Comparison of ENCODE assay signal across 18 cellular contexts in the genomic region with DNA sequence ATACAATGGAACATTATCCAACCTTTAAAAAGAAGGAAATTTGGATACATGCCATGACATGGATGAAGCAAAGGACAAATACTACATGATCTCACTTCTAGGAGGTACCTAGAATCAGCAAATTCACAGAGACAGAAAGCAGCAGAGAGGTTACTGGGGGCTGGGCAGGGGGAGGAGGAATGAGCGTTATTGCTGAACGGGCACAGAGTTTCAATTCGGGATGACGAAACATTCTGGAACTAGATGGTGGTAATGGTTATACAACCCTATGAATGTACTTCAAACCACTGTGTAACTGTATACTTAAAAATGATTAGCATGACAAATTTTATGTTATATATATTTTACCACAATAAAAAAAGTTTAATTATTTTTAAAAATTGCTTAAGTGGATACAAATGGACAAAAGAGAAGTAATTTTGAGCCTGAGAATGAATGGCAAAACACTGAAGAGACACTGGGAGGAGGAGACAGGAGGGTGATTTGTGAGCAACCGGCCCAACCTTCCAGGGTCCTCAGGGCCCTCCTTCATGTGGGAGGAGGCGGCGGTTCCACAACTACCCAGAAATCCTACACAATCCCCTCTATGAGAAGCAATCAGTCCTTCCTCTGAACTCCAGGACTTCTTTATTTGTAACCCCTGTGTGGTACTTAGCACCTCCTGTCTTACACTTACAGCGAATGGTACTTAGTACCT. TPM values are rescaled to one million over a fixed set of nuclear protein-coding genes. Genes with fewer than 3 reads are reported as not detected.
DNase-seq lines count a peak whose midpoint lies in the region; TF ChIP-seq lines count a peak whose summit lies in the region.
"Had no signal": no experiment of that assay in that cellular context is flagged by ENCODE, and none has a peak within 500 bp of the region (broad histone marks: within the 10 kb centered on the region; RNA-seq: fewer than 3 reads in every experiment).

No MANE protein-coding gene starts in this region.

- no peak overlapping the region for H3K4me3 Mint-ChIP-seq in dendritic cell treated with granulocyte-macrophage colony-stimulating factor and Interleukin-4, amounts not matched to agents 40 ng/mL and 50 ng/mL, for 4 days
- H3K4me3 Mint-ChIP-seq: activated naive CD4-positive, alpha-beta T cell treated with anti-CD3 and anti-CD28 coated beads for 36 hours; T-helper 1 cell treated with Interleukin-12 subunit alpha and Interleukin-12 subunit beta and Interleukin-4 antibody, amounts not matched to agents 30 μg/mL and 1 μg/mL, for 36 hours had no signal

- H3K27me3 ChIP-seq in neutrophil: no peaks in the 10 kb centered on the region
- H3K27me3 ChIP-seq in tibial nerve: no peaks in the 10 kb centered on the region
- H3K27me3 ChIP-seq: brain microvascular endothelial cell, thyroid gland had no signal

- H3K27ac ChIP-seq in 22Rv1 (peak overlapping the region; percentile 66; the same call in 1 of the 2 replicates), neutrophil (peak overlapping the region; percentile 96), tibial nerve (peak overlapping the region in 2 of 4 donors; percentile 78 to 84)
- H3K27ac ChIP-seq: brain microvascular endothelial cell, parathyroid adenoma had no signal

- H3K36me3 Mint-ChIP-seq in dendritic cell treated with granulocyte-macrophage colony-stimulating factor and Interleukin-4, amounts not matched to agents 40 ng/mL and 50 ng/mL, for 4 days (ENCODE audit: low read depth): no peaks in the 10 kb centered on the region

- DNase-seq in NOMO-1 (lab: John Stamatoyannopoulos, UW; ENCODE audit: unreplicated experiment in 2 of 2) (peak; percentile 88 to 91), NCI-H187 treated with DMSO at 0.1 percent for 48 hours (lab: John Stamatoyannopoulos, UW) (no peak), hepatic stellate cell (ENCODE audit: low spot score) (no peak), HK-2 (ENCODE audit: unreplicated experiment) (no peak), tibial nerve (ENCODE audit: low spot score in 2 of 2) (no peak)
- DNase-seq: ACHN; activated CD4-positive, CD25-positive, alpha-beta regulatory T cell treated with anti-CD3 and anti-CD28 coated beads, Interleukin-2, amount 50 U/mL, for 72 hours; activated CD8-positive, alpha-beta memory T cell treated with anti-CD3 and anti-CD28 coated beads, Interleukin-2, amount 50 U/mL, for 4 hours; activated naive CD4-positive, alpha-beta T cell treated with anti-CD3 and anti-CD28 coated beads for 36 hours; Calu3; NCI-H1436 had no signal

- intact Hi-C loops in dendritic cell treated with granulocyte-macrophage colony-stimulating factor and Interleukin-4, amounts not matched to agents 40 ng/mL and 50 ng/mL, for 4 days (cut with micrococcal nuclease): loop anchor here (5.0 kb wide), 2 partner anchors 36 to 64 kb away; no protein-coding TSS in a partner anchor

- no peak for TF ChIP-seq POLR2A in tibial nerve (IDR thresholded peaks at IDR 0.05)

- 82 to 88% methylated on average over 8 of the region's 8 CpGs for whole genome bisulfite sequencing in tibial nerve, 2 donors

- H3K9me3 ChIP-seq in neutrophil (no peaks in the 10 kb centered on the region), tibial nerve (no peaks in the 10 kb centered on the region)
- H3K9me3 ChIP-seq: thyroid gland had no signal

- TF ChIP-seq EP300 in tibial nerve (IDR thresholded peaks at IDR 0.05): peak in 1 of 2 donors; percentile 16

- H3K4me3 ChIP-seq in neutrophil (ENCODE audit: low read depth in 1 of 2, low read length in 1 of 2) (peak overlapping the region; percentile 78 to 97), tibial nerve (no peak overlapping the region)
- H3K4me3 ChIP-seq: thyroid gland had no signal

- H3K9me3 Mint-ChIP-seq in dendritic cell treated with granulocyte-macrophage colony-stimulating factor and Interleukin-4, amounts not matched to agents 40 ng/mL and 50 ng/mL, for 4 days: no peaks in the 10 kb centered on the region
- H3K9me3 Mint-ChIP-seq: activated naive CD4-positive, alpha-beta T cell treated with anti-CD3 and anti-CD28 coated beads for 36 hours; T-helper 1 cell treated with Interleukin-12 subunit alpha and Interleukin-12 subunit beta and Interleukin-4 antibody, amounts not matched to agents 30 μg/mL and 1 μg/mL, for 36 hours had no signal

- H3K27ac Mint-ChIP-seq in dendritic cell treated with granulocyte-macrophage colony-stimulating factor and Interleukin-4, amounts not matched to agents 40 ng/mL and 50 ng/mL, for 4 days: peak overlapping the region; percentile 67
- H3K27ac Mint-ChIP-seq: activated naive CD4-positive, alpha-beta T cell treated with anti-CD3 and anti-CD28 coated beads for 36 hours; T-helper 1 cell treated with Interleukin-12 subunit alpha and Interleukin-12 subunit beta and Interleukin-4 antibody, amounts not matched to agents 30 μg/mL and 1 μg/mL, for 36 hours had no signal

- no peaks in the 10 kb centered on the region for H3K27me3 Mint-ChIP-seq in dendritic cell treated with granulocyte-macrophage colony-stimulating factor and Interleukin-4, amounts not matched to agents 40 ng/mL and 50 ng/mL, for 4 days

- H3K4me1 ChIP-seq in neutrophil (ENCODE audit: control insufficient read depth in 1 of 2, insufficient read depth in 1 of 2, low read depth in 1 of 2, low read length in 1 of 2): peaks cover 98% of the 10 kb centered on the region in 2 experiments
- H3K4me1 ChIP-seq in tibial nerve: peaks cover 0 to 87% (median 49%) of the 10 kb centered on the region in 4 donors

- H3K4me1 Mint-ChIP-seq in dendritic cell treated with granulocyte-macrophage colony-stimulating factor and Interleukin-4, amounts not matched to agents 40 ng/mL and 50 ng/mL, for 4 days (ENCODE audit: low read depth): peaks cover 86% of the 10 kb centered on the region

- peaks cover 67% of the 10 kb centered on the region for H3K36me3 ChIP-seq in neutrophil
- H3K36me3 ChIP-seq in tibial nerve: no peaks in the 10 kb centered on the region
- H3K36me3 ChIP-seq: brain microvascular endothelial cell, thyroid gland had no signal

- TF ChIP-seq CTCF in 22Rv1 (IDR thresholded peaks at IDR 0.05): no peak
- no peak for TF ChIP-seq CTCF in neutrophil (IDR thresholded peaks at IDR 0.05)
- no peak for TF ChIP-seq CTCF in tibial nerve (IDR thresholded peaks at IDR 0.05)

RNA-seq across cellular contexts. Expression of gene ACSL1, which starts 14.1 kb away (rescaled TPM):
- 100 to 1,000 TPM; 112 to 384 (median 211) TPM for total RNA-seq in tibial nerve

Comparison
In these comparisons a context has a peak if more than half of its experiments do, and no peak if none do; other contexts are left out.
1. DNase-seq: peak in NOMO-1 (2 of 2); none in NCI-H187 treated with DMSO at 0.1 percent for 48 hours (single experiment), hepatic stellate cell (single experiment), HK-2 (single experiment) and tibial nerve (0 of 2).
2. H3K4me3 ChIP-seq: peak in neutrophil (2 of 2); none in tibial nerve (0 of 4).